8 cellular contexts compared by ENCODE assay signal in the genomic region with DNA sequence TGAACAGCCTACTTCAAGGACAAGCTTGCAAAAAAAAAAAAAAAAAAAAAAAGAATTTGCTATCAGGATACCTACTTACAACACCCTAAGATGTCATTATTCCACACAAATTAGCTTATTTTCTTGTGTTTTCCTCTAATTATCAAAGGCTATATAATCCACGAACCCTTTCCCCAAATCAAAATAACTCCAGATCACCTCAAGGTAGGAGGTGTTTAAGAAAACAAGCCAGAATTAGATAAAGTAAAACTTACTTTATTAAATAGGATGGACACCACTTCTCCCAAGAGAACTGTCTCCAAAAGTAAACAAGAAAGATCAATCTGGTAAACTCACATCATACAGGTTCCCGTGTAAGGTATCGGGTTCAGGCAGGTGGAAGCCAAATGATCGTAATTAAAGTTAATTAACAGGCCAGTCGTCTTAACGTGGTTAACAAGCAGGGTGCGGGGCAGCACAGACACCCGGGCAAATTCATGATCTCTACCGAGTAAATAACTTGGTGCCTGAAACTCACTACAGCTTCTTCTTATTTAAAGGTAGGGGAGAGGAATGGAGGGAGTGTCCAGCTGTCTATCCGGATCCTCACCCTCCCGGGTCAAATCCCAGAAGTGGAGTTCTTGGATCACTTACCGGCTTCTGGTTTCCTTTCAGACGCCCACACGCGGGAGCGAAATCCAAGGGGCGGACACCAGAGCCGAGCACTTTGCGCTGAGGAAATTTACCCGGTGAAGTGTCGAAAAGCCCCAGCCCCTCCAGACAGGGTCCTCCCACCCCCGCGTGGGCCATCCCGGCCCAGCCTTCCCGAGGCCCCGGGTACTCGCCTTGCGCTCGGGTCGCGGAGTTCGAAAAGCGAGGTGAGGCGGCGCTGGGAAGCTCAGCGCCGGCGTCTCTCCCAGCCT. TPM values are rescaled to one million over a fixed set of nuclear protein-coding genes. Genes with fewer than 3 reads are reported as not detected.
DNase-seq lines count a peak whose midpoint lies in the region; ATAC-seq, FAIRE-seq and TF ChIP-seq lines count a peak whose summit lies in the region.

No MANE protein-coding gene starts in this region.

- H3K4me3 ChIP-seq in BLaER1, result peak overlapping the region; percentile 89
- H3K4me3 ChIP-seq in HL-60 (replicated peaks; ENCODE audit: insufficient read depth, low read length), result peak overlapping the region; percentile 83
- peak overlapping the region; percentile 54 to 69 (median 55) for H3K4me3 ChIP-seq in HepG2 (replicated peaks in 1 of 3; ENCODE audit: insufficient read depth in 1 of 3, low read depth in 2 of 3, low read length in 3 of 3)

- H4K20me1 ChIP-seq in BLaER1 (no peaks in the 10 kb centered on the region), HepG2 (ENCODE audit: insufficient read depth, low read length) (no peaks in the 10 kb centered on the region)

- no peak for TF ChIP-seq CTCF in HL-60 (IDR thresholded peaks at IDR 0.05; ENCODE audit: insufficient read depth, low read length)
- TF ChIP-seq CTCF in chondrocyte (IDR thresholded peaks at IDR 0.05), result no peak
- no peak for TF ChIP-seq CTCF in HepG2 (CRISPR knock-in tag; IDR thresholded peaks at IDR 0.05)

- H3K27ac Mint-ChIP-seq in T-helper 1 cell treated with Interleukin-12 subunit alpha and Interleukin-12 subunit beta and Interleukin-4 antibody, amounts not matched to agents 30 μg/mL and 1 μg/mL, for 36 hours, result peak overlapping the region; percentile 84
- no peak overlapping the region for H3K27ac Mint-ChIP-seq in chondrocyte (ENCODE audit: unreplicated experiment)

- TF ChIP-seq RAD21 in HepG2 (CRISPR knock-in tag; IDR thresholded peaks at IDR 0.05), result no peak

- CTCF ChIA-PET in HepG2 (lab: Yijun Ruan, JAX; ENCODE audit: low intra/inter-chr PET ratio, low total read pairs), result no interaction called here

- H3K9me3 ChIP-seq in BLaER1, result peaks cover 13% of the 10 kb centered on the region
- H3K9me3 ChIP-seq in HepG2 (ENCODE audit: low read length), result no peaks in the 10 kb centered on the region

- no peak for FAIRE-seq in HepG2 (lab: Jason Lieb, UNC)

- H3K4me1 ChIP-seq in BLaER1 (peaks cover 31% of the 10 kb centered on the region), HepG2 (ENCODE audit: insufficient read depth, low read length) (peaks cover 15% of the 10 kb centered on the region; the same call in 1 of the 2 replicates)

- TF ChIP-seq EP300 in HepG2 (IDR thresholded peaks at IDR 0.05; ENCODE audit: low read depth in 2 of 2, low read length in 2 of 2), result no peak
- no peak for TF ChIP-seq EP300 in HepG2 (CRISPR knock-in tag; IDR thresholded peaks at IDR 0.05; ENCODE audit: borderline replicate concordance)

- H2AFZ ChIP-seq in HepG2 (ENCODE audit: low read length), result no peak overlapping the region

- TSS peak; percentile 59 for BruUV-seq in HepG2 (replicated peaks; lab: Mats Ljungman, UMichigan)

- H3K9ac ChIP-seq in BLaER1 (peak overlapping the region; percentile 98), HepG2 (ENCODE audit: insufficient read depth, low read depth, low read length) (peak overlapping the region; percentile 39; the same call in 1 of the 2 replicates)

- H3K27me3 ChIP-seq in BLaER1 (no peaks in the 10 kb centered on the region), HL-60 (ENCODE audit: insufficient read depth, poor library complexity, severe bottlenecking) (no peaks in the 10 kb centered on the region), HepG2 (ENCODE audit: control insufficient read depth in 1 of 2, insufficient read depth in 2 of 2, low read length in 2 of 2) (peaks cover 0 to 7% of the 10 kb centered on the region in 2 experiments; a peak in 1 of 5 replicates)

- H3K36me3 Mint-ChIP-seq in T-helper 1 cell treated with Interleukin-12 subunit alpha and Interleukin-12 subunit beta and Interleukin-4 antibody, amounts not matched to agents 30 μg/mL and 1 μg/mL, for 36 hours (ENCODE audit: low read depth), result peaks cover 32% of the 10 kb centered on the region
- H3K36me3 Mint-ChIP-seq in chondrocyte (ENCODE audit: low read depth), result no peaks in the 10 kb centered on the region

- peaks cover 40% of the 10 kb centered on the region for H3K4me1 Mint-ChIP-seq in T-helper 1 cell treated with Interleukin-12 subunit alpha and Interleukin-12 subunit beta and Interleukin-4 antibody, amounts not matched to agents 30 μg/mL and 1 μg/mL, for 36 hours (ENCODE audit: low read depth)
- peaks cover 7% of the 10 kb centered on the region for H3K4me1 Mint-ChIP-seq in chondrocyte (ENCODE audit: low read depth)

- no peaks in the 10 kb centered on the region for H3K79me2 ChIP-seq in HepG2 (ENCODE audit: insufficient read depth, low read length)

- in situ Hi-C loops in HepG2 (cut with HindIII; ENCODE audit: extremely low pct_ligation_motif_present, low pct_unique_long_range_greater_than_20kb), result no loop called here

- peak overlapping the region; percentile 91 for H3K4me3 Mint-ChIP-seq in T-helper 1 cell treated with Interleukin-12 subunit alpha and Interleukin-12 subunit beta and Interleukin-4 antibody, amounts not matched to agents 30 μg/mL and 1 μg/mL, for 36 hours
- peak overlapping the region; percentile 76 for H3K4me3 Mint-ChIP-seq in chondrocyte (ENCODE audit: unreplicated experiment)

- POLR2A ChIA-PET in HepG2 (lab: Yijun Ruan, JAX), result no interaction called here

- peak; percentile 28 for ATAC-seq in GM19438 (IDR thresholded peaks at IDR 0.05; ENCODE audit: low read depth, unreplicated experiment)
- ATAC-seq in HepG2, result peak; percentile 60

- H3K27me3 Mint-ChIP-seq in T-helper 1 cell treated with Interleukin-12 subunit alpha and Interleukin-12 subunit beta and Interleukin-4 antibody, amounts not matched to agents 30 μg/mL and 1 μg/mL, for 36 hours (ENCODE audit: low read depth), result peaks cover 11% of the 10 kb centered on the region
- peaks cover 4% of the 10 kb centered on the region for H3K27me3 Mint-ChIP-seq in chondrocyte (ENCODE audit: low read depth)

- H3K4me2 ChIP-seq in BLaER1 (peak overlapping the region; percentile 88), HepG2 (ENCODE audit: low read depth, low read length) (peak overlapping the region; percentile 74)

- intact Hi-C loops in HepG2 (cut with micrococcal nuclease; ENCODE audit: unreplicated experiment), result loop anchor here (1.0 kb wide), 1 partner anchor 32 kb away; no protein-coding TSS in a partner anchor

- H3K27ac ChIP-seq in BLaER1 (peak overlapping the region; percentile 98), HL-60 (replicated peaks) (peak overlapping the region; percentile 83), HepG2 (ENCODE audit: extremely low read length, insufficient read depth, low read length) (no peak overlapping the region)

- H3K36me3 ChIP-seq in BLaER1 (peaks cover 12% of the 10 kb centered on the region; the same call in 1 of the 2 replicates), HepG2 (replicated peaks in 1 of 2; ENCODE audit: control insufficient read depth in 1 of 2, insufficient read depth in 2 of 2, low read length in 2 of 2) (no peaks in the 10 kb centered on the region)

- TF ChIP-seq POLR2A in HepG2 (IDR thresholded peaks at IDR 0.05; ENCODE audit: insufficient read depth in 1 of 2, low read depth in 2 of 2, low read length in 2 of 2), result no peak

- WGBS in HepG2 (ENCODE audit: low lambda C conversion rate), result under 1% methylated on average over 16 of the region's 38 CpGs

- peak in 1 of 2 experiments; percentile 39 for DNase-seq in HL-60 (ENCODE audit: low read depth in 1 of 2, low spot score in 1 of 2)
- DNase-seq in chondrocyte (ENCODE audit: low spot score), result no peak
- DNase-seq in HepG2 (ENCODE audit: low spot score), result no peak
- peak; percentile 50 to 55 for DNase-seq in stimulated activated CD4-positive, alpha-beta T cell treated with anti-CD3 and anti-CD28 coated beads, Interleukin-2, amount 100 ng/mL, for 48 hours
- DNase-seq in SIG-M5 treated with dmso at 0.1 percent for 504 hours (lab: John Stamatoyannopoulos, UW; ENCODE audit: unreplicated experiment), result no peak

- peaks cover 4% of the 10 kb centered on the region for H3K9me3 Mint-ChIP-seq in T-helper 1 cell treated with Interleukin-12 subunit alpha and Interleukin-12 subunit beta and Interleukin-4 antibody, amounts not matched to agents 30 μg/mL and 1 μg/mL, for 36 hours
- H3K9me3 Mint-ChIP-seq in chondrocyte (ENCODE audit: low read depth), result no peaks in the 10 kb centered on the region

RNA-seq across cellular contexts. Expression of gene ARAP2, which starts 0.7 kb away (rescaled TPM):
- 1.4 to 1.6 TPM (median 1.5 TPM) in 3 replicates for total RNA-seq in chondrocyte
- total RNA-seq in HepG2 (2016; rRNA removed; fragmentation: Illumina TruSeq; extraction: Trizol), result 1.4 and 1.5 TPM in 2 replicates
- total RNA-seq in HepG2 (2016; cell fraction: cytosol; rRNA removed; fragmentation: Illumina TruSeq; extraction: Trizol; ENCODE audit: low read depth), result 1.5 and 1.8 TPM in 2 replicates
- total RNA-seq in HepG2 (2016; cell fraction: insoluble cytoplasmic fraction; rRNA removed; fragmentation: Illumina TruSeq; extraction: Trizol), result 0.95 and 0.97 TPM in 2 replicates
- 1.00 and 1.2 TPM in 2 replicates for total RNA-seq in HepG2 (2016; cell fraction: membrane; rRNA removed; fragmentation: Illumina TruSeq; extraction: Trizol)
- 4.1 and 5.6 TPM in 2 replicates for total RNA-seq in HepG2 (2016; cell fraction: nucleus; rRNA removed; fragmentation: Illumina TruSeq; extraction: Trizol)
- polyA plus RNA-seq in HepG2 (2011; rRNA removed), result 0.16 and 0.37 TPM in 2 replicates
- polyA plus RNA-seq in HepG2 (2011; cell fraction: cytosol; rRNA removed), result 0.09 TPM in 2 replicates
- polyA plus RNA-seq in HepG2 (2011; cell fraction: nucleus; rRNA removed), result 0.14 and 0.35 TPM in 2 replicates
- 0.13 and 0.16 TPM in 2 replicates for polyA plus RNA-seq in HepG2 (2012)
- 0.02 and 0.10 TPM in 2 replicates for polyA plus RNA-seq in HepG2 (2016; cell fraction: cytosol; fragmentation: Illumina TruSeq; extraction: Trizol; ENCODE audit: low read depth)
- 0.32 and 0.37 TPM in 2 replicates for polyA plus RNA-seq in HepG2 (2016; cell fraction: insoluble cytoplasmic fraction; fragmentation: Illumina TruSeq; extraction: Trizol; ENCODE audit: low read depth)
- polyA plus RNA-seq in HepG2 (2016; cell fraction: membrane; fragmentation: Illumina TruSeq; extraction: Trizol; ENCODE audit: low read depth), result 0.03 and 0.15 TPM in 2 replicates
- 0.53 and 0.87 TPM in 2 replicates for polyA plus RNA-seq in HepG2 (2016; cell fraction: nucleus; fragmentation: Illumina TruSeq; extraction: Trizol; ENCODE audit: insufficient read depth, low read depth)
- 0.74 and 12.3 TPM in 2 replicates for polyA minus RNA-seq in HepG2 (2011; rRNA and poly(A)+ RNA removed; ENCODE audit: low replicate concordance)
- polyA minus RNA-seq in HepG2 (2011; cell fraction: cytosol; rRNA and poly(A)+ RNA removed), result 0.49 and 0.70 TPM in 2 replicates
- polyA minus RNA-seq in HepG2 (2011; cell fraction: nucleus; rRNA and poly(A)+ RNA removed), result 3.1 and 4.7 TPM in 2 replicates

RNA-seq across cellular contexts. Expression of gene DTHD1, which starts 37.8 kb away (rescaled TPM):
- total RNA-seq in chondrocyte (not detected in 3 replicates), HepG2 (2016; rRNA removed; fragmentation: Illumina TruSeq; extraction: Trizol) (not detected in 2 replicates)
- total RNA-seq in HepG2 (2016; cell fraction: cytosol; rRNA removed; fragmentation: Illumina TruSeq; extraction: Trizol; ENCODE audit: low read depth), result not detected in 2 replicates
- not detected in 2 replicates for total RNA-seq in HepG2 (2016; cell fraction: insoluble cytoplasmic fraction; rRNA removed; fragmentation: Illumina TruSeq; extraction: Trizol)
- total RNA-seq in HepG2 (2016; cell fraction: membrane; rRNA removed; fragmentation: Illumina TruSeq; extraction: Trizol), result not detected in 2 replicates
- not detected in 2 replicates for total RNA-seq in HepG2 (2016; cell fraction: nucleus; rRNA removed; fragmentation: Illumina TruSeq; extraction: Trizol)
- polyA plus RNA-seq in HepG2 (2011; rRNA removed), result not detected in 2 replicates
- polyA plus RNA-seq in HepG2 (2011; cell fraction: cytosol; rRNA removed), result not detected in 2 replicates
- not detected in 2 replicates for polyA plus RNA-seq in HepG2 (2011; cell fraction: nucleus; rRNA removed)
- polyA plus RNA-seq in HepG2 (2012), result not detected in 2 replicates
- not detected in 2 replicates for polyA plus RNA-seq in HepG2 (2016; cell fraction: cytosol; fragmentation: Illumina TruSeq; extraction: Trizol; ENCODE audit: low read depth)
- polyA plus RNA-seq in HepG2 (2016; cell fraction: insoluble cytoplasmic fraction; fragmentation: Illumina TruSeq; extraction: Trizol; ENCODE audit: low read depth), result not detected in 2 replicates
- polyA plus RNA-seq in HepG2 (2016; cell fraction: membrane; fragmentation: Illumina TruSeq; extraction: Trizol; ENCODE audit: low read depth), result not detected in 2 replicates
- polyA plus RNA-seq in HepG2 (2016; cell fraction: nucleus; fragmentation: Illumina TruSeq; extraction: Trizol; ENCODE audit: insufficient read depth, low read depth), result not detected in 2 replicates
- not detected in 2 replicates for polyA minus RNA-seq in HepG2 (2011; rRNA and poly(A)+ RNA removed; ENCODE audit: low replicate concordance)
- polyA minus RNA-seq in HepG2 (2011; cell fraction: cytosol; rRNA and poly(A)+ RNA removed), result not detected in 2 replicates
- not detected in 2 replicates for polyA minus RNA-seq in HepG2 (2011; cell fraction: nucleus; rRNA and poly(A)+ RNA removed)

Comparison
In these comparisons a context has a peak if more than half of its experiments do, and no peak if none do; other contexts are left out.
1. DNase-seq: peak in stimulated activated CD4-positive, alpha-beta T cell treated with anti-CD3 and anti-CD28 coated beads, Interleukin-2, amount 100 ng/mL, for 48 hours (2 of 2); none in chondrocyte (single experiment), HepG2 (single experiment) and SIG-M5 treated with dmso at 0.1 percent for 504 hours (single experiment).
2. Peak in every context shown above with its lines, with median percentiles within 50 percentile points of each other: H3K4me3 ChIP-seq.